In genomic region chr10:48656241-48656921, GRCh38 we compare ENCODE assay signal across 8 cellular contexts. TPM values are rescaled to one million over a fixed set of nuclear protein-coding genes. Genes with fewer than 3 reads are reported as not detected.
A peak's percentile ranks its signal among the peaks of the same experiment; 100 is the strongest.
DNase-seq lines count a peak whose midpoint lies in the region; ATAC-seq and TF ChIP-seq lines count a peak whose summit lies in the region.

No MANE protein-coding gene starts in this region.

- CTCF ChIA-PET in HCT116 (lab: Charles Lee) = interaction anchor here (0.6 to 5.0 kb wide), 56 partner anchors 8 to 1661 kb away, joined by 3 to 86 read pairs (median 4); partner anchors contain the start of genes ARHGAP22 and ERCC6

- H3K4me1 ChIP-seq in HCT116 (ENCODE audit: control insufficient read depth in 1 of 2, insufficient read depth in 2 of 2, low read length in 2 of 2) (peaks cover 0 to 22% of the 10 kb centered on the region in 2 experiments; a peak in 2 of 4 replicates), MM.1S (ENCODE audit: low read length) (peaks cover 16% of the 10 kb centered on the region), adrenal gland (replicated peaks in 1 of 2) (peaks cover 0 to 16% of the 10 kb centered on the region in 2 donors), left ventricle myocardium inferior (peaks cover 16% of the 10 kb centered on the region), upper lobe of left lung (peaks cover 13 to 26% (median 15%) of the 10 kb centered on the region in 4 donors)

- no TSS peak for BruUV-seq in HCT116 (replicated peaks; lab: Mats Ljungman, UMichigan)

- peak; percentile 69 for DNase-seq in HCT116 (ENCODE audit: low read depth, low spot score)
- DNase-seq in MM.1S = peak; percentile 92
- DNase-seq in T follicular helper cell (ENCODE audit: low read depth) = peak; percentile 57
- DNase-seq in adrenal gland = peak; percentile 90 to 95 (median 93)
- DNase-seq in left ventricle myocardium inferior = peak; percentile 94
- DNase-seq in posterior vena cava (ENCODE audit: low spot score) = peak; percentile 99
- peak; percentile 96 to 99 for DNase-seq in upper lobe of left lung

- peak overlapping the region; percentile 77; the same call in 1 of the 2 replicates for H3K27ac ChIP-seq in HCT116 (ENCODE audit: low read depth, low read length)
- H3K27ac ChIP-seq in MM.1S (ENCODE audit: low read length) = no peak overlapping the region
- H3K27ac ChIP-seq in adrenal gland = peak overlapping the region in 3 of 5 donors; percentile 61 to 78 (median 72)
- H3K27ac ChIP-seq in left ventricle myocardium inferior (replicated peaks) = peak overlapping the region; percentile 80
- peak overlapping the region in 2 of 4 donors; percentile 40 to 57 for H3K27ac ChIP-seq in upper lobe of left lung

- peak overlapping the region; percentile 98 for H3K4me2 ChIP-seq in HCT116 (ENCODE audit: low read length)
- peak overlapping the region; percentile 96 for H3K4me2 ChIP-seq in MM.1S (ENCODE audit: low read depth, low read length)

- RAD21 ChIA-PET in HCT116 (lab: Charles Lee; ENCODE audit: low non-redundant PET in 1 of 2, low total read pairs in 2 of 2, uncharacterized antibody in 2 of 2, unreplicated experiment in 2 of 2) = interaction anchor here (0.6 to 1.6 kb wide), 14 partner anchors 40 to 320 kb away, joined by 3 to 12 read pairs (median 4); partner anchors contain the start of gene ARHGAP22 (in 1 of the 2)

- H3K4me3 ChIP-seq in GM08714 (ENCODE audit: low read length) (peak overlapping the region; percentile 45; the same call in 1 of the 2 replicates), HCT116 (replicated peaks in 1 of 2; ENCODE audit: low read depth in 1 of 2, low read length in 2 of 2) (peak overlapping the region; percentile 54 to 69), MM.1S (ENCODE audit: low read length) (peak overlapping the region; percentile 62), adrenal gland (peak overlapping the region in 2 of 4 donors; percentile 30 to 56), left ventricle myocardium inferior (peak overlapping the region; percentile 81), upper lobe of left lung (peak overlapping the region in 3 of 4 donors; percentile 45 to 57 (median 46))

- H4K20me1 ChIP-seq in HCT116 (ENCODE audit: insufficient read depth) (no peaks in the 10 kb centered on the region), MM.1S (ENCODE audit: insufficient read depth, low read length) (no peaks in the 10 kb centered on the region)

- 1 to 2% (median 1%) methylated on average over 16 to 46 of the region's 46 CpGs; no CpG with 5 or more reads in 1 of the 4 donors for WGBS in adrenal gland, 4 donors
- WGBS in upper lobe of left lung, 2 donors = 0 to 1% methylated on average over 13 to 32 of the region's 46 CpGs

- peak; percentile 87 for TF ChIP-seq RAD21 in HCT116 (IDR thresholded peaks at IDR 0.05; ENCODE audit: low read depth)

- no peak overlapping the region for H2AFZ ChIP-seq in HCT116 (ENCODE audit: low read depth, low read length, poor library complexity, severe bottlenecking)
- peak overlapping the region; percentile 86 for H2AFZ ChIP-seq in MM.1S (ENCODE audit: low read length)

- H3K27me3 ChIP-seq in HCT116 (ENCODE audit: insufficient read depth, low read length) (peaks cover 14% of the 10 kb centered on the region), MM.1S (replicated peaks; ENCODE audit: insufficient read depth, low read length) (peaks cover 5% of the 10 kb centered on the region; the same call in 1 of the 2 replicates), adrenal gland (no peaks in the 10 kb centered on the region), left ventricle myocardium inferior (ENCODE audit: low read depth) (no peaks in the 10 kb centered on the region), upper lobe of left lung (no peaks in the 10 kb centered on the region)

- H3K9me2 ChIP-seq in HCT116 (ENCODE audit: insufficient read depth) (no peaks in the 10 kb centered on the region), MM.1S (replicated peaks; ENCODE audit: insufficient read depth, low read length) (no peaks in the 10 kb centered on the region)

- H3K9ac ChIP-seq in HCT116 (ENCODE audit: low read length) = peak overlapping the region; percentile 63
- H3K9ac ChIP-seq in MM.1S (ENCODE audit: low read length) = peak overlapping the region; percentile 35; the same call in 1 of the 2 replicates

- ATAC-seq in HCT116 (peak; percentile 87), upper lobe of left lung (ENCODE audit: low FRiP score in 2 of 2) (peak; percentile 96 to 98)

- TF ChIP-seq CTCF in HCT116 (IDR thresholded peaks at IDR 0.05 in 2 of 3, conservative IDR thresholded peaks at IDR 0.05 in 1 of 3; ENCODE audit: borderline replicate concordance in 1 of 3, insufficient read depth in 1 of 3, low read depth in 2 of 3, low read length in 2 of 3) = peak; percentile 86 to 98 (median 93)
- peak; percentile 96 for TF ChIP-seq CTCF in MM.1S (IDR thresholded peaks at IDR 0.05; ENCODE audit: low read length)
- TF ChIP-seq CTCF in adrenal gland (IDR thresholded peaks at IDR 0.05) = peak; percentile 49 to 100 (median 84)
- peak; percentile 96 for TF ChIP-seq CTCF in left ventricle myocardium inferior (IDR thresholded peaks at IDR 0.05; ENCODE audit: borderline replicate concordance)
- peak; percentile 99 to 100 (median 100) for TF ChIP-seq CTCF in upper lobe of left lung (IDR thresholded peaks at IDR 0.05)

- intact Hi-C loops in HCT116 (cut with micrococcal nuclease) = loop anchor here (1.0 to 10.0 kb wide), 5 partner anchors 52 to 856 kb away; partner anchors contain the start of gene ARHGAP22
- intact Hi-C loops in adrenal gland (cut with DNase I) = loop anchor here (5.0 to 10.0 kb wide), 5 partner anchors 104 to 508 kb away; no protein-coding TSS in a partner anchor
- intact Hi-C loops in left ventricle myocardium inferior (cut with micrococcal nuclease) = loop anchor here (2.0 kb wide), 1 partner anchor 106 kb away; no protein-coding TSS in a partner anchor
- intact Hi-C loops in posterior vena cava (cut with DNase I) = loop anchor here (2.0 to 10.0 kb wide), 4 partner anchors 106 to 294 kb away; no protein-coding TSS in a partner anchor

- TF ChIP-seq POLR2A in HCT116 (IDR thresholded peaks at IDR 0.05; ENCODE audit: borderline replicate concordance, extremely low read depth, insufficient read depth, insufficient read length) (no peak), adrenal gland (IDR thresholded peaks at IDR 0.05) (no peak), upper lobe of left lung (IDR thresholded peaks at IDR 0.05) (no peak)

- peaks cover 5% of the 10 kb centered on the region; the same call in 1 of the 2 replicates for H3F3A ChIP-seq in MM.1S (ENCODE audit: insufficient read depth, low read length)

- H3K36me3 ChIP-seq in HCT116 (ENCODE audit: control insufficient read depth in 1 of 2, insufficient read depth in 2 of 2, low read length in 2 of 2) = no peaks in the 10 kb centered on the region
- H3K36me3 ChIP-seq in MM.1S (replicated peaks; ENCODE audit: insufficient read depth, low read length) = no peaks in the 10 kb centered on the region
- no peaks in the 10 kb centered on the region for H3K36me3 ChIP-seq in adrenal gland (replicated peaks in 1 of 2)
- no peaks in the 10 kb centered on the region for H3K36me3 ChIP-seq in left ventricle myocardium inferior
- H3K36me3 ChIP-seq in upper lobe of left lung = no peaks in the 10 kb centered on the region

- H3K79me2 ChIP-seq in HCT116 (ENCODE audit: insufficient read depth, low read length) (no peaks in the 10 kb centered on the region), MM.1S (ENCODE audit: low read length) (no peaks in the 10 kb centered on the region)

- no peaks in the 10 kb centered on the region for H3K9me3 ChIP-seq in HCT116 (ENCODE audit: control insufficient read depth in 1 of 2, insufficient read depth in 1 of 2, low read depth in 1 of 2, low read length in 2 of 2)
- no peaks in the 10 kb centered on the region for H3K9me3 ChIP-seq in MM.1S (replicated peaks; ENCODE audit: insufficient read depth, low read length)
- H3K9me3 ChIP-seq in adrenal gland (replicated peaks in 1 of 3) = no peaks in the 10 kb centered on the region
- H3K9me3 ChIP-seq in left ventricle myocardium inferior (replicated peaks) = no peaks in the 10 kb centered on the region
- no peaks in the 10 kb centered on the region for H3K9me3 ChIP-seq in upper lobe of left lung

- POLR2A ChIA-PET in HCT116 (lab: Charles Lee) = interaction anchor here (1.2 to 1.4 kb wide), 2 partner anchors 49 to 104 kb away, joined by 4 to 5 read pairs; no protein-coding TSS in a partner anchor

- TF ChIP-seq EP300 in upper lobe of left lung (IDR thresholded peaks at IDR 0.05) = no peak

TF ChIP-seq in HCT116, 20 proteins besides CTCF, POLR2A, EP300 and RAD21 (continues in another document):
- TF ChIP-seq FOSL1 (IDR thresholded peaks at IDR 0.05; ENCODE audit: low read depth) = no peak
- TF ChIP-seq, protein P1, sequence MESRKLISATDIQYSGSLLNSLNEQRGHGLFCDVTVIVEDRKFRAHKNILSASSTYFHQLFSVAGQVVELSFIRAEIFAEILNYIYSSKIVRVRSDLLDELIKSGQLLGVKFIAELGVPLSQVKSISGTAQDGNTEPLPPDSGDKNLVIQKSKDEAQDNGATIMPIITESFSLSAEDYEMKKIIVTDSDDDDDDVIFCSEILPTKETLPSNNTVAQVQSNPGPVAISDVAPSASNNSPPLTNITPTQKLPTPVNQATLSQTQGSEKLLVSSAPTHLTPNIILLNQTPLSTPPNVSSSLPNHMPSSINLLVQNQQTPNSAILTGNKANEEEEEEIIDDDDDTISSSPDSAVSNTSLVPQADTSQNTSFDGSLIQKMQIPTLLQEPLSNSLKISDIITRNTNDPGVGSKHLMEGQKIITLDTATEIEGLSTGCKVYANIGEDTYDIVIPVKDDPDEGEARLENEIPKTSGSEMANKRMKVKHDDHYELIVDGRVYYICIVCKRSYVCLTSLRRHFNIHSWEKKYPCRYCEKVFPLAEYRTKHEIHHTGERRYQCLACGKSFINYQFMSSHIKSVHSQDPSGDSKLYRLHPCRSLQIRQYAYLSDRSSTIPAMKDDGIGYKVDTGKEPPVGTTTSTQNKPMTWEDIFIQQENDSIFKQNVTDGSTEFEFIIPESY (IDR thresholded peaks at IDR 0.05; ENCODE audit: extremely low read depth, insufficient replicate concordance, low read length) = peak; percentile 61

RNA-seq across cellular contexts. Expression of gene WDFY4, which starts 28.3 kb away (rescaled TPM):
- 0.22 TPM for total RNA-seq in HCT116 (2021; ENCODE audit: unreplicated experiment)
- polyA plus RNA-seq in HCT116 (2012) = not detected in 2 replicates
- 1 to 10 TPM; 1.8 to 9.9 (median 7.6) TPM for total RNA-seq in adrenal gland
- polyA plus RNA-seq in adrenal gland = 1 to 10 TPM in 2 of 3 donors, under 1 TPM in 1; 0.92 to 4.1 (median 2.1) TPM
- 1.5 TPM for total RNA-seq in left ventricle myocardium inferior
- total RNA-seq in posterior vena cava = 10 to 100 TPM in 1 of 2 donors, 1 to 10 TPM in 1; 6.8 to 13.2 TPM
- 10 to 100 TPM; 10.1 to 48.9 (median 32.1) TPM for total RNA-seq in upper lobe of left lung

RNA-seq across cellular contexts. Expression of gene ARHGAP22, which starts 51.5 kb away (rescaled TPM):
- total RNA-seq in HCT116 (2021; ENCODE audit: unreplicated experiment) (9.9 TPM), adrenal gland (1 to 10 TPM in 7 of 8 donors, under 1 TPM in 1; 0.91 to 8.0 (median 4.9) TPM), left ventricle myocardium inferior (3.8 TPM), posterior vena cava (10 to 100 TPM in 1 of 2 donors, 1 to 10 TPM in 1; 9.8 to 13.4 TPM), upper lobe of left lung (10 to 100 TPM in 1 of 6 donors, 1 to 10 TPM in 5; 1.4 to 25.1 (median 7.1) TPM)
- polyA plus RNA-seq in HCT116 (2012) = 4.7 and 6.3 TPM in 2 replicates
- 10 to 100 TPM in 1 of 3 donors, 1 to 10 TPM in 2; 1.1 to 11.6 (median 4.6) TPM for polyA plus RNA-seq in adrenal gland
